In genomic region chr6:169971171-169971861, GRCh38 we compare ENCODE assay signal across 13 cellular contexts.
A peak's percentile ranks its signal among the peaks of the same experiment; 100 is the strongest.
DNase-seq lines count a peak whose midpoint lies in the region; ATAC-seq and TF ChIP-seq lines count a peak whose summit lies in the region.
"Had no signal": no experiment of that assay in that cellular context is flagged by ENCODE, and none has a peak within 500 bp of the region (broad histone marks: within the 10 kb centered on the region; RNA-seq: fewer than 3 reads in every experiment).

No MANE protein-coding gene starts in this region.

- H3K27ac ChIP-seq in ascending aorta (no peak overlapping the region), lower lobe of right lung (no peak overlapping the region), stomach (no peak overlapping the region)
- H3K27ac ChIP-seq: BLaER1 treated with 17β-estradiol and CSF1 and Interleukin-3, amounts not matched to agents 10 nM and 100 nM; neutrophil had no signal

- no peaks in the 10 kb centered on the region for H3K36me3 Mint-ChIP-seq in activated T-cell treated with anti-CD3 and anti-CD28 coated beads, Interleukin-2, amount 50 U/mL, for 24 hours (ENCODE audit: low read depth)
- no peaks in the 10 kb centered on the region for H3K36me3 Mint-ChIP-seq in activated T-cell treated with anti-CD3 and anti-CD28 coated beads, Interleukin-2, amount 50 U/mL, for 4 hours (ENCODE audit: insufficient read depth)
- H3K36me3 Mint-ChIP-seq in activated CD8-positive, alpha-beta T cell treated with anti-CD3 and anti-CD28 coated beads for 36 hours (ENCODE audit: low read depth) = no peaks in the 10 kb centered on the region
- H3K36me3 Mint-ChIP-seq: activated naive CD8-positive, alpha-beta T cell treated with anti-CD3 and anti-CD28 coated beads for 36 hours had no signal

- no peak for TF ChIP-seq EP300 in stomach (IDR thresholded peaks at IDR 0.05)

- CTCF ChIA-PET in activated CD8-positive, alpha-beta T cell treated with anti-CD3 and anti-CD28 coated beads for 36 hours (lab: Charles Lee) = no interaction called here

- TF ChIP-seq POLR2A in stomach (IDR thresholded peaks at IDR 0.05) = no peak

- H3K36me3 ChIP-seq in ascending aorta (no peaks in the 10 kb centered on the region), lower lobe of right lung (no peaks in the 10 kb centered on the region), stomach (no peaks in the 10 kb centered on the region)
- H3K36me3 ChIP-seq: BLaER1 treated with 17β-estradiol and CSF1 and Interleukin-3, amounts not matched to agents 10 nM and 100 nM; neutrophil had no signal

- peaks cover 3% of the 10 kb centered on the region for H3K4me1 Mint-ChIP-seq in activated T-cell treated with anti-CD3 and anti-CD28 coated beads, Interleukin-2, amount 50 U/mL, for 24 hours (ENCODE audit: low read depth)
- no peaks in the 10 kb centered on the region for H3K4me1 Mint-ChIP-seq in activated T-cell treated with anti-CD3 and anti-CD28 coated beads, Interleukin-2, amount 50 U/mL, for 4 hours (ENCODE audit: low read depth)
- no peaks in the 10 kb centered on the region for H3K4me1 Mint-ChIP-seq in activated CD8-positive, alpha-beta T cell treated with anti-CD3 and anti-CD28 coated beads for 36 hours (ENCODE audit: low read depth)
- H3K4me1 Mint-ChIP-seq: activated naive CD8-positive, alpha-beta T cell treated with anti-CD3 and anti-CD28 coated beads for 36 hours had no signal

- 92 to 95% (median 93%) methylated on average over 20 to 33 of the region's 33 CpGs for WGBS in stomach, 5 donors

- peak; percentile 3 for DNase-seq in activated T-cell treated with anti-CD3 and anti-CD28 coated beads, Interleukin-2, amount 50 U/mL, for 24 hours
- no peak for DNase-seq in activated T-cell treated with anti-CD3 and anti-CD28 coated beads, Interleukin-2, amount 50 U/mL, for 4 hours
- peak; percentile 4 to 55 for DNase-seq in ascending aorta (ENCODE audit: low spot score in 2 of 2)
- peak; percentile 44 for DNase-seq in lower lobe of right lung
- DNase-seq in stomach = peak; percentile 20
- DNase-seq in activated CD8-positive, alpha-beta T cell treated with anti-CD3 and anti-CD28 coated beads for 36 hours = no peak
- DNase-seq: ACHN; activated naive CD8-positive, alpha-beta T cell treated with anti-CD3 and anti-CD28 coated beads for 36 hours; NCI-H1417 had no signal

- no peak overlapping the region for H3K4me3 Mint-ChIP-seq in activated T-cell treated with anti-CD3 and anti-CD28 coated beads, Interleukin-2, amount 50 U/mL, for 24 hours
- no peak overlapping the region for H3K4me3 Mint-ChIP-seq in activated T-cell treated with anti-CD3 and anti-CD28 coated beads, Interleukin-2, amount 50 U/mL, for 4 hours
- H3K4me3 Mint-ChIP-seq in activated CD8-positive, alpha-beta T cell treated with anti-CD3 and anti-CD28 coated beads for 36 hours = no peak overlapping the region
- H3K4me3 Mint-ChIP-seq: activated naive CD8-positive, alpha-beta T cell treated with anti-CD3 and anti-CD28 coated beads for 36 hours had no signal

- H3K4me1 ChIP-seq in ascending aorta = no peaks in the 10 kb centered on the region
- H3K4me1 ChIP-seq in lower lobe of right lung = peaks cover 5% of the 10 kb centered on the region
- no peaks in the 10 kb centered on the region for H3K4me1 ChIP-seq in stomach

- no peaks in the 10 kb centered on the region for H3K9me3 Mint-ChIP-seq in activated T-cell treated with anti-CD3 and anti-CD28 coated beads, Interleukin-2, amount 50 U/mL, for 24 hours
- H3K9me3 Mint-ChIP-seq in activated T-cell treated with anti-CD3 and anti-CD28 coated beads, Interleukin-2, amount 50 U/mL, for 4 hours = no peaks in the 10 kb centered on the region
- no peaks in the 10 kb centered on the region for H3K9me3 Mint-ChIP-seq in activated CD8-positive, alpha-beta T cell treated with anti-CD3 and anti-CD28 coated beads for 36 hours
- H3K9me3 Mint-ChIP-seq: activated naive CD8-positive, alpha-beta T cell treated with anti-CD3 and anti-CD28 coated beads for 36 hours had no signal

- no peak overlapping the region for H3K27ac Mint-ChIP-seq in activated T-cell treated with anti-CD3 and anti-CD28 coated beads, Interleukin-2, amount 50 U/mL, for 24 hours
- no peak overlapping the region for H3K27ac Mint-ChIP-seq in activated CD8-positive, alpha-beta T cell treated with anti-CD3 and anti-CD28 coated beads for 36 hours
- H3K27ac Mint-ChIP-seq: activated naive CD8-positive, alpha-beta T cell treated with anti-CD3 and anti-CD28 coated beads for 36 hours had no signal

- H3K9me3 ChIP-seq in ascending aorta (no peaks in the 10 kb centered on the region), lower lobe of right lung (no peaks in the 10 kb centered on the region), stomach (no peaks in the 10 kb centered on the region)
- H3K9me3 ChIP-seq: neutrophil had no signal

- no peak overlapping the region for H3K4me3 ChIP-seq in ascending aorta
- no peak overlapping the region for H3K4me3 ChIP-seq in lower lobe of right lung
- no peak overlapping the region for H3K4me3 ChIP-seq in stomach
- H3K4me3 ChIP-seq: BLaER1 treated with 17β-estradiol and CSF1 and Interleukin-3, amounts not matched to agents 10 nM and 100 nM had no signal

- H3K27me3 Mint-ChIP-seq in activated T-cell treated with anti-CD3 and anti-CD28 coated beads, Interleukin-2, amount 50 U/mL, for 24 hours = peaks cover 3% of the 10 kb centered on the region
- H3K27me3 Mint-ChIP-seq in activated T-cell treated with anti-CD3 and anti-CD28 coated beads, Interleukin-2, amount 50 U/mL, for 4 hours (ENCODE audit: low read depth) = peaks cover 3% of the 10 kb centered on the region
- H3K27me3 Mint-ChIP-seq in activated CD8-positive, alpha-beta T cell treated with anti-CD3 and anti-CD28 coated beads for 36 hours = peaks cover 3% of the 10 kb centered on the region

- POLR2A ChIA-PET in activated CD8-positive, alpha-beta T cell treated with anti-CD3 and anti-CD28 coated beads for 36 hours (lab: Charles Lee) = no interaction called here

- intact Hi-C loops in ascending aorta (cut with DNase I) (no loop called here), lower lobe of right lung (cut with DNase I) (no loop called here), stomach (cut with DNase I; ENCODE audit: low total_unique reads) (no loop called here)
- intact Hi-C loops in activated CD8-positive, alpha-beta T cell treated with anti-CD3 and anti-CD28 coated beads for 36 hours (cut with micrococcal nuclease) = no loop called here

- H3K27me3 ChIP-seq in ascending aorta = no peaks in the 10 kb centered on the region
- peaks cover 3% of the 10 kb centered on the region for H3K27me3 ChIP-seq in lower lobe of right lung (ENCODE audit: low read depth)
- H3K27me3 ChIP-seq in stomach = peaks cover 0 to 11% (median 0%) of the 10 kb centered on the region in 3 donors

- TF ChIP-seq CTCF in ascending aorta (IDR thresholded peaks at IDR 0.05) (no peak), lower lobe of right lung (IDR thresholded peaks at IDR 0.05) (no peak), stomach (IDR thresholded peaks at IDR 0.05) (no peak)
- no peak for TF ChIP-seq CTCF in activated CD8-positive, alpha-beta T cell treated with anti-CD3 and anti-CD28 coated beads for 36 hours (IDR thresholded peaks at IDR 0.05)

- no peak for ATAC-seq in activated T-cell treated with anti-CD3 and anti-CD28 coated beads, Interleukin-2, amount 50 U/mL, for 4 hours
- peak; percentile 16 to 23 for ATAC-seq in lower lobe of right lung
- ATAC-seq in HG02623 (IDR thresholded peaks at IDR 0.05; ENCODE audit: unreplicated experiment) = no peak
- ATAC-seq in activated CD8-positive, alpha-beta T cell treated with anti-CD3 and anti-CD28 coated beads for 36 hours = no peak
- ATAC-seq in HG03457 (IDR thresholded peaks at IDR 0.05; ENCODE audit: unreplicated experiment) = no peak

Comparison
In these comparisons a context has a peak if more than half of its experiments do, and no peak if none do; other contexts are left out.
1. DNase-seq: peak in activated T-cell treated with anti-CD3 and anti-CD28 coated beads, Interleukin-2, amount 50 U/mL, for 24 hours (single experiment), ascending aorta (2 of 2), lower lobe of right lung (single experiment) and stomach (single experiment); none in activated T-cell treated with anti-CD3 and anti-CD28 coated beads, Interleukin-2, amount 50 U/mL, for 4 hours (single experiment) and activated CD8-positive, alpha-beta T cell treated with anti-CD3 and anti-CD28 coated beads for 36 hours (single experiment).
2. ATAC-seq: peak in lower lobe of right lung (2 of 2); none in activated T-cell treated with anti-CD3 and anti-CD28 coated beads, Interleukin-2, amount 50 U/mL, for 4 hours (0 of 2), HG02623 (single experiment), activated CD8-positive, alpha-beta T cell treated with anti-CD3 and anti-CD28 coated beads for 36 hours (single experiment) and HG03457 (single experiment).